Comparison of ENCODE assay signal across 2 cellular contexts in the genomic region with DNA sequence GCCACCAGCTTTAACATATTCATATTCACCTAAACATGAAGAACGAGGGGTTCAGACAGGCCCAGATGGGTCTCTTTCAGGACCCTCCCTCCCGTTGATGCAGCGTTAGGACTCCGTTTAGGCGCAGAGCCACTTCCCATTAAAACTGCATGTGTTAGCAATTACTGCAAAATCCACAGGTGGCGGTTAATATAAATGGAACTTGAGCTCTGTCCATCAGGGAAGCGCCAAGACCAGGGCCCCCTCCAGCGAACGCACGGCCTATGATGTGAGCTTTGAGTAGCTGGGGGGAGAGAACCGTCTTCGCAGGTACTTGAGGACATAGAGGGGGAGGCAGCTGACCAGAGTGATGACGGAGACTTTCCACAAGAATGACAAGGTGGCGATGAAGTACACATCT.
TF ChIP-seq lines count a peak whose summit lies in the region.

No MANE protein-coding gene starts in this region.

TF ChIP-seq in HEK293, 187 proteins besides CTCF, POLR2A, EP300 and RAD21:
- TF ChIP-seq IKZF3 (tag by site-specific recombination; IDR thresholded peaks at IDR 0.05) (no peak), SCRT2 (tag by site-specific recombination; IDR thresholded peaks at IDR 0.05) (peak; percentile 60)

TF ChIP-seq in endothelial cell of umbilical vein, 7 proteins besides CTCF, POLR2A, EP300 and RAD21:
- TF ChIP-seq, protein P1, sequence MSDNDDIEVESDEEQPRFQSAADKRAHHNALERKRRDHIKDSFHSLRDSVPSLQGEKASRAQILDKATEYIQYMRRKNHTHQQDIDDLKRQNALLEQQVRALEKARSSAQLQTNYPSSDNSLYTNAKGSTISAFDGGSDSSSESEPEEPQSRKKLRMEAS (IDR thresholded peaks at IDR 0.05; ENCODE audit: insufficient read depth, insufficient read length): no peak
- no peak for TF ChIP-seq GATA2 (IDR thresholded peaks at IDR 0.05; ENCODE audit: insufficient read depth, insufficient read length, low read depth, low read length)
- TF ChIP-seq EZH2 (IDR thresholded peaks at IDR 0.05; ENCODE audit: borderline replicate concordance, low read depth, low read length, severe bottlenecking): no peak
- TF ChIP-seq MYC (IDR thresholded peaks at IDR 0.05; ENCODE audit: low read depth, low read length): no peak
- TF ChIP-seq JUN (IDR thresholded peaks at IDR 0.05; ENCODE audit: borderline replicate concordance, insufficient read depth, insufficient read length, low read depth): no peak
- TF ChIP-seq POLR2AphosphoS5 (IDR thresholded peaks at IDR 0.05; ENCODE audit: insufficient read depth, low read depth, low read length): no peak
- no peak for TF ChIP-seq FOS (IDR thresholded peaks at IDR 0.05; ENCODE audit: borderline replicate concordance, insufficient read depth, low read length)
